Comparison of ENCODE assay signal across 23 cellular contexts in the genomic region with DNA sequence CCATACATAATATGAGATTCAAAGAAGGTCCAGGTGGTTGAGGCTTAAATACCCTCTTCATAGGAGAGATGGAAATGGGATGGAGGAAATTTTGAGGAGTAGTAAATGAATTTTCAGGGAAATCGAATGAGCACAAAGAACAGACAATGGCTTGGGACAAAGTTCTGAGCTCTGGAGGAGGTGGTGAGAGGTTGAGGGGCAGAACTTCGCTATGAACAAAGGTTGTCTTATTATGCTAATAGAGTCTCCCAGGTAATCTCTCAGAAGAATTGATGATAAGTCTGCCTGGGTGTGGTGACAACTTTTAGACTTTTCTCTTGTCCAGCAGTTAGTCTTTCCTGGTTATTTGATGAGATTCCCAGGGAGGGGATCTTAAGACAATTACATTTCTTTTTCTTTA.
"Had no signal": no experiment of that assay in that cellular context is flagged by ENCODE, and none has a peak within 500 bp of the region (broad histone marks: within the 10 kb centered on the region; RNA-seq: fewer than 3 reads in every experiment).

No MANE protein-coding gene starts in this region.

- H3K9ac ChIP-seq: KMS-11 had no signal

- H3K9me3 ChIP-seq: SJSA1 had no signal

- H3K4me3 ChIP-seq: ascending aorta, body of pancreas, Peyer's patch, SJSA1 had no signal

- DNase-seq: activated B cell treated with CpG ODN at 0.5 μM for 24 hours; activated CD4-positive, alpha-beta T cell treated with anti-CD3 and anti-CD28 coated beads for 1 hour; activated CD4-positive, alpha-beta T cell treated with anti-CD3 and anti-CD28 coated beads, Interleukin-2, amount 10 ng/mL, durations not matched to agents 24 days and 14 days; activated CD4-positive, alpha-beta T cell treated with anti-CD3 and anti-CD28 coated beads, Interleukin-2, amount 50 U/mL, for 48 hours; activated CD8-positive, alpha-beta memory T cell treated with anti-CD3 and anti-CD28 coated beads, Interleukin-2, amount 10 ng/mL, durations not matched to agents 7 days and 5 days; activated effector memory CD4-positive, alpha-beta T cell treated with Interleukin-2 at 50 U/mL for 16 hours; activated naive CD4-positive, alpha-beta T cell treated with Interleukin-2 at 50 U/mL for 16 hours; activated naive CD8-positive, alpha-beta T cell treated with anti-CD3 and anti-CD28 coated beads, Interleukin-2, amount 50 U/mL, for 24 hours; activated T-cell treated with anti-CD3 and anti-CD28 coated beads, Interleukin-2, amount 50 U/mL, for 24 hours; amniotic stem cell; body of pancreas; central memory CD4-positive, alpha-beta T cell; NCI-H1092 treated with DMSO at 0.1 percent for 48 hours; NCI-H1417 treated with DMSO at 0.1 percent for 48 hours; NCI-H187; NCI-H510A treated with DMSO at 0.1 percent for 48 hours; Peyer's patch; Right ventricle myocardium superior had no signal

- H3K4me1 ChIP-seq: ascending aorta, body of pancreas, SJSA1 had no signal

- H3K27me3 ChIP-seq: ascending aorta, body of pancreas, Peyer's patch, SJSA1 had no signal

- H3K36me3 ChIP-seq: ascending aorta, Peyer's patch, SJSA1 had no signal

- H3K27ac ChIP-seq: ascending aorta, body of pancreas, KMS-11, RWPE1, SJSA1 had no signal

- FAIRE-seq: bronchial epithelial cell had no signal
